In genomic region chr11:62567018-62567633, GRCh38 we compare ENCODE assay signal across 17 cellular contexts. TPM values are rescaled to one million over a fixed set of nuclear protein-coding genes. Genes with fewer than 3 reads are reported as not detected.
DNase-seq lines count a peak whose midpoint lies in the region; ATAC-seq, FAIRE-seq and TF ChIP-seq lines count a peak whose summit lies in the region.
"Had no signal": no experiment of that assay in that cellular context is flagged by ENCODE, and none has a peak within 500 bp of the region (broad histone marks: within the 10 kb centered on the region; RNA-seq: fewer than 3 reads in every experiment).

No MANE protein-coding gene starts in this region.

- H3K27ac ChIP-seq in 22Rv1 = peak overlapping the region; percentile 43; the same call in 1 of the 2 replicates
- peak overlapping the region; percentile 39 for H3K27ac ChIP-seq in VCaP
- H3K27ac ChIP-seq in kidney (ENCODE audit: low read depth in 2 of 2, low read length in 2 of 2) = no peak overlapping the region
- no peak overlapping the region for H3K27ac ChIP-seq in aorta (ENCODE audit: low read depth in 1 of 2, low read length in 2 of 2)

- H3K9me3 Mint-ChIP-seq in Caco-2 (ENCODE audit: unreplicated experiment) = no peaks in the 10 kb centered on the region
- H3K9me3 Mint-ChIP-seq: brain had no signal

- intact Hi-C loops in Caco-2 (cut with micrococcal nuclease; ENCODE audit: unreplicated experiment) (no loop called here), kidney (cut with DNase I) (no loop called here), aorta (cut with DNase I) (no loop called here)

- H3K27me3 ChIP-seq in Caco-2 (replicated peaks; ENCODE audit: control insufficient read depth, insufficient read depth, low read length) (no peaks in the 10 kb centered on the region), aorta (ENCODE audit: control insufficient read depth in 1 of 2, insufficient read depth in 2 of 2, low read length in 1 of 2) (no peaks in the 10 kb centered on the region)

- H3K36me3 ChIP-seq in Caco-2 (ENCODE audit: control insufficient read depth, insufficient read depth, low read length) (peaks cover 9% of the 10 kb centered on the region), kidney (ENCODE audit: control insufficient read depth in 1 of 2, insufficient read depth in 2 of 2, low read length in 2 of 2) (peaks cover 30 to 57% of the 10 kb centered on the region in 2 donors), aorta (ENCODE audit: control insufficient read depth in 1 of 2, insufficient read depth in 2 of 2, low read length in 1 of 2) (peaks cover 8% of the 10 kb centered on the region in 2 donors)

- H3K9me3 ChIP-seq in Caco-2 (no peaks in the 10 kb centered on the region), kidney (ENCODE audit: control insufficient read depth in 1 of 2, low read length in 2 of 2) (no peaks in the 10 kb centered on the region), aorta (ENCODE audit: control insufficient read depth, low read length) (no peaks in the 10 kb centered on the region)

- no peak for TF ChIP-seq CTCF in 22Rv1 (IDR thresholded peaks at IDR 0.05)
- TF ChIP-seq CTCF in Caco-2 (IDR thresholded peaks at IDR 0.05; ENCODE audit: insufficient read depth in 1 of 2, low read depth in 1 of 2, low read length in 1 of 2, severe bottlenecking in 1 of 2, unreplicated experiment in 1 of 2) = no peak
- TF ChIP-seq CTCF in VCaP (conservative IDR thresholded peaks at IDR 0.05) = no peak
- TF ChIP-seq CTCF in kidney (IDR thresholded peaks at IDR 0.05; ENCODE audit: borderline replicate concordance, extremely low read depth, insufficient read depth) = no peak

- DNase-seq in Caco-2 (no peak), kidney (peak; percentile 15), aorta (no peak), NCI-H2227 (lab: John Stamatoyannopoulos, UW; ENCODE audit: unreplicated experiment) (no peak)
- DNase-seq: C1 segment of cervical spinal cord; Kasumi-1; NCI-H1930; retina; stimulated activated CD4-positive, alpha-beta T cell treated with anti-CD3 and anti-CD28 coated beads, Interleukin-2, amount 100 ng/mL, for 48 hours; stimulated activated naive CD4-positive, alpha-beta T cell had no signal

- H3K4me1 ChIP-seq in Caco-2 (peaks cover 54% of the 10 kb centered on the region), kidney (ENCODE audit: control insufficient read depth in 1 of 2, insufficient read depth in 1 of 2, low read depth in 1 of 2, low read length in 2 of 2) (peaks cover 0 to 3% of the 10 kb centered on the region in 2 donors), aorta (ENCODE audit: control insufficient read depth in 1 of 2, insufficient read depth in 2 of 2, low read length in 2 of 2) (no peaks in the 10 kb centered on the region)

- 75 to 84% methylated on average over 8 of the region's 8 CpGs for WGBS in aorta, 2 donors

- H3K4me3 Mint-ChIP-seq in Caco-2 (ENCODE audit: unreplicated experiment) = no peak overlapping the region
- H3K4me3 Mint-ChIP-seq: brain had no signal

- H3K4me3 ChIP-seq in Caco-2 (ENCODE audit: low read depth, low read length) = no peak overlapping the region
- H3K4me3 ChIP-seq in kidney (ENCODE audit: low read length in 2 of 2) = no peak overlapping the region
- H3K4me3 ChIP-seq in aorta (ENCODE audit: low read length in 2 of 2) = no peak overlapping the region

- ATAC-seq in aorta (ENCODE audit: low FRiP score) (no peak), HG02973 (IDR thresholded peaks at IDR 0.05; ENCODE audit: unreplicated experiment) (no peak), HG03571 (IDR thresholded peaks at IDR 0.05; ENCODE audit: unreplicated experiment) (no peak)

- CTCF ChIA-PET in Caco-2 (lab: Charles Lee) = interaction anchor here (0.7 kb wide), 1 partner anchor 220 kb away, joined by 3 read pairs; no protein-coding TSS in a partner anchor

- POLR2A ChIA-PET in Caco-2 (lab: Charles Lee) = interaction anchor here (0.6 to 0.9 kb wide), 2 partner anchors 25 to 59 kb away, joined by 3 read pairs; partner anchors contain the start of gene TUT1

- peaks cover 42% of the 10 kb centered on the region for H3K4me1 Mint-ChIP-seq in Caco-2 (ENCODE audit: low read depth, unreplicated experiment)

- H3K36me3 Mint-ChIP-seq in Caco-2 (ENCODE audit: insufficient read depth, unreplicated experiment) = peaks cover 100% of the 10 kb centered on the region

- no peak for FAIRE-seq in kidney (lab: Jason Lieb, UNC)
- FAIRE-seq: G401.6, keratinocyte had no signal

- peak overlapping the region; percentile 51 for H3K27ac Mint-ChIP-seq in Caco-2 (ENCODE audit: unreplicated experiment)

- no peaks in the 10 kb centered on the region for H3K27me3 Mint-ChIP-seq in Caco-2 (ENCODE audit: insufficient read depth, unreplicated experiment)
- H3K27me3 Mint-ChIP-seq: brain had no signal

- H3K9ac ChIP-seq in kidney (ENCODE audit: low read length in 2 of 2) = no peak overlapping the region

- BruUV-seq in Caco-2 (replicated peaks; lab: Mats Ljungman, UMichigan) = no TSS peak

RNA-seq across cellular contexts. Expression of gene EEF1G, which starts 6.6 kb away (rescaled TPM):
- total RNA-seq in Caco-2 (2022) (2,004 and 2,035 TPM in 2 replicates), kidney (1,136 TPM), aorta (100 to 1,000 TPM; 787 to 987 TPM)
- polyA plus RNA-seq in kidney (ENCODE audit: insufficient read depth, low read depth, low replicate concordance) (1,809 TPM), aorta (1,000 to 10,000 TPM; 1,251 to 1,857 TPM)

RNA-seq across cellular contexts. Expression of gene AHNAK, which starts 20.5 kb away (rescaled TPM):
- 312 and 324 TPM in 2 replicates for total RNA-seq in Caco-2 (2022)
- total RNA-seq in kidney = 700 TPM
- polyA plus RNA-seq in kidney (ENCODE audit: insufficient read depth, low read depth, low replicate concordance) = 36.6 TPM
- total RNA-seq in aorta = 1,000 to 10,000 TPM; 1,149 to 1,263 TPM
- polyA plus RNA-seq in aorta = 100 to 1,000 TPM; 146 to 237 TPM

RNA-seq across cellular contexts. Expression of gene TUT1, which starts 24.2 kb away (rescaled TPM):
- total RNA-seq in Caco-2 (2022) = 27.2 and 30.2 TPM in 2 replicates
- total RNA-seq in kidney = 29.5 TPM
- polyA plus RNA-seq in kidney (ENCODE audit: insufficient read depth, low read depth, low replicate concordance) = 18.7 TPM
- total RNA-seq in aorta = 10 to 100 TPM; 14.8 to 14.9 TPM
- 10 to 100 TPM in 1 of 2 donors, 1 to 10 TPM in 1; 1.6 to 10.8 TPM for polyA plus RNA-seq in aorta

RNA-seq across cellular contexts. Expression of gene MTA2, which starts 34.5 kb away (rescaled TPM):
- 134 and 135 TPM in 2 replicates for total RNA-seq in Caco-2 (2022)
- total RNA-seq in kidney = 71.8 TPM
- polyA plus RNA-seq in kidney (ENCODE audit: insufficient read depth, low read depth, low replicate concordance) = 34.4 TPM
- 10 to 100 TPM; 80.1 to 87.9 TPM for total RNA-seq in aorta
- polyA plus RNA-seq in aorta = 10 to 100 TPM; 13.5 to 40.3 TPM

RNA-seq across cellular contexts. Expression of gene EML3, which starts 45.4 kb away (rescaled TPM):
- total RNA-seq in Caco-2 (2022) (61.2 and 68.7 TPM in 2 replicates), kidney (83.3 TPM), aorta (100 to 1,000 TPM in 1 of 2 donors, 10 to 100 TPM in 1; 93.7 to 134 TPM)
- polyA plus RNA-seq in kidney (ENCODE audit: insufficient read depth, low read depth, low replicate concordance) (35.0 TPM), aorta (100 to 1,000 TPM in 1 of 2 donors, 10 to 100 TPM in 1; 15.7 to 182 TPM)

Comparison
In these comparisons a context has a peak if more than half of its experiments do, and no peak if none do; other contexts are left out.
1. H3K27ac ChIP-seq: peak in 22Rv1 (single experiment) and VCaP (single experiment); none in kidney (0 of 2) and aorta (0 of 2).